ENCODE assay signal across 26 cellular contexts in genomic region chr9:94149696-94150095, GRCh38.
A peak's percentile ranks its signal among the peaks of the same experiment; 100 is the strongest.
DNase-seq lines count a peak whose midpoint lies in the region; ATAC-seq and TF ChIP-seq lines count a peak whose summit lies in the region.
"Had no signal": no experiment of that assay in that cellular context is flagged by ENCODE, and none has a peak within 500 bp of the region (broad histone marks: within the 10 kb centered on the region; RNA-seq: fewer than 3 reads in every experiment).

No MANE protein-coding gene starts in this region.

- peak overlapping the region; percentile 45 for H3K18ac ChIP-seq in neuronal stem cell (ENCODE audit: low read length)

- H3K27ac ChIP-seq in OCI-LY7 (ENCODE audit: low read depth, low read length, poor library complexity, severe bottlenecking) (peak overlapping the region; percentile 46), neuronal stem cell (replicated peaks; ENCODE audit: low read length) (no peak overlapping the region)
- H3K27ac ChIP-seq: 22Rv1, C4-2B, KMS-11, SJSA1 had no signal

- no CpG with 5 or more reads among the region's 6 CpGs for WGBS in neuronal stem cell (ENCODE audit: extremely low coverage in 2 of 2, insufficient read length in 2 of 2, insufficient replicate concordance in 1 of 2), 2 donors

- H3K9me2 ChIP-seq in OCI-LY7 (ENCODE audit: insufficient read depth, low read length) = no peaks in the 10 kb centered on the region

- H4K91ac ChIP-seq in neuronal stem cell (ENCODE audit: low read depth, low read length, poor library complexity) = peak overlapping the region; percentile 6

- H3K27me3 ChIP-seq in neuronal stem cell (ENCODE audit: control insufficient read depth in 3 of 3, insufficient read depth in 3 of 3, low read depth in 1 of 3, low read length in 3 of 3) = peaks cover 0 to 3% (median 0%) of the 10 kb centered on the region in 3 experiments
- H3K27me3 ChIP-seq: SJSA1 had no signal

- H3K9me3 ChIP-seq in OCI-LY7 (ENCODE audit: low read length) = peaks cover 4% of the 10 kb centered on the region; the same call in 1 of the 2 replicates
- H3K9me3 ChIP-seq in neuronal stem cell (replicated peaks in 1 of 2; ENCODE audit: control insufficient read depth in 2 of 2, insufficient read depth in 1 of 2, low read depth in 1 of 2, low read length in 2 of 2) = peaks cover 0 to 3% of the 10 kb centered on the region in 2 donors
- H3K9me3 ChIP-seq: SJSA1 had no signal

- H3K4me1 ChIP-seq in OCI-LY7 (ENCODE audit: insufficient read depth, low read length, poor library complexity, severe bottlenecking) (peaks cover 60% of the 10 kb centered on the region), neuronal stem cell (ENCODE audit: control insufficient read depth in 2 of 2, insufficient read depth in 1 of 2, low read depth in 1 of 2, low read length in 2 of 2) (peaks cover 0 to 6% of the 10 kb centered on the region in 2 donors)
- H3K4me1 ChIP-seq: SJSA1 had no signal

- POLR2A ChIA-PET in OCI-LY7 (lab: Charles Lee) = interaction anchor here (1.1 to 1.2 kb wide), 2 partner anchors 8 to 16 kb away, joined by 3 to 4 read pairs; no protein-coding TSS in a partner anchor
- POLR2A ChIA-PET in T-cell (lab: Charles Lee) = no interaction called here

- peak overlapping the region; percentile 70; the same call in 1 of the 2 replicates for H2AFZ ChIP-seq in OCI-LY7 (ENCODE audit: low read length)
- H2AFZ ChIP-seq in neuronal stem cell (ENCODE audit: low read length) = no peak overlapping the region

- peaks cover 3% of the 10 kb centered on the region for H3K9me3 Mint-ChIP-seq in activated CD8-positive, alpha-beta memory T cell treated with anti-CD3 and anti-CD28 coated beads, Interleukin-2, amount 10 ng/mL, durations not matched to agents 7 days and 5 days (ENCODE audit: low read depth)
- no peaks in the 10 kb centered on the region for H3K9me3 Mint-ChIP-seq in memory B cell
- peaks cover 4 to 6% (median 5%) of the 10 kb centered on the region in 3 donors for H3K9me3 Mint-ChIP-seq in T-cell
- H3K9me3 Mint-ChIP-seq in activated T-helper 17 cell treated with anti-CD3 and anti-CD28 coated beads, Interleukin-2, amount 50 U/mL, for 72 hours = no peaks in the 10 kb centered on the region
- H3K9me3 Mint-ChIP-seq: HFFc6 had no signal

- ATAC-seq in activated CD8-positive, alpha-beta memory T cell treated with anti-CD3 and anti-CD28 coated beads, Interleukin-2, amount 10 ng/mL, durations not matched to agents 7 days and 5 days = no peak
- ATAC-seq in memory B cell (ENCODE audit: low read depth) (peak; percentile 36), T-cell (replicated peaks in 1 of 4) (no peak)
- no peak for ATAC-seq in activated T-helper 17 cell treated with anti-CD3 and anti-CD28 coated beads, Interleukin-2, amount 50 U/mL, for 72 hours (replicated peaks)
- ATAC-seq: Right ventricle myocardium inferior had no signal

- CTCF ChIA-PET in activated CD8-positive, alpha-beta memory T cell treated with anti-CD3 and anti-CD28 coated beads, Interleukin-2, amount 10 ng/mL, durations not matched to agents 7 days and 5 days (lab: Charles Lee) = no interaction called here
- CTCF ChIA-PET in OCI-LY7 (lab: Charles Lee; ENCODE audit: unreplicated experiment) (no interaction called here), T-cell (lab: Charles Lee) (interaction anchor here in 1 of 2 donors (0.6 kb wide), 1 partner anchor 1310 kb away, joined by 4 read pairs; no protein-coding TSS in a partner anchor)

- no peak overlapping the region for H2BK120ac ChIP-seq in neuronal stem cell (ENCODE audit: low read depth, low read length)

- peaks cover 2% of the 10 kb centered on the region for H3K36me3 Mint-ChIP-seq in activated CD8-positive, alpha-beta memory T cell treated with anti-CD3 and anti-CD28 coated beads, Interleukin-2, amount 10 ng/mL, durations not matched to agents 7 days and 5 days
- H3K36me3 Mint-ChIP-seq in memory B cell = peaks cover 3% of the 10 kb centered on the region
- peaks cover 4% of the 10 kb centered on the region for H3K36me3 Mint-ChIP-seq in T-cell
- no peaks in the 10 kb centered on the region for H3K36me3 Mint-ChIP-seq in activated T-helper 17 cell treated with anti-CD3 and anti-CD28 coated beads, Interleukin-2, amount 50 U/mL, for 72 hours (ENCODE audit: low read depth)

- no peak overlapping the region for H3K9ac ChIP-seq in neuronal stem cell (ENCODE audit: low read depth, low read length, poor library complexity)
- H3K9ac ChIP-seq: KMS-11 had no signal

- no TSS peak for BruUV-seq in OCI-LY7 (replicated peaks; lab: Mats Ljungman, UMichigan)

- peaks cover 11% of the 10 kb centered on the region for H3K4me1 Mint-ChIP-seq in activated CD8-positive, alpha-beta memory T cell treated with anti-CD3 and anti-CD28 coated beads, Interleukin-2, amount 10 ng/mL, durations not matched to agents 7 days and 5 days
- H3K4me1 Mint-ChIP-seq in memory B cell = peaks cover 39% of the 10 kb centered on the region
- H3K4me1 Mint-ChIP-seq in T-cell = peaks cover 15 to 26% (median 16%) of the 10 kb centered on the region in 3 donors
- no peaks in the 10 kb centered on the region for H3K4me1 Mint-ChIP-seq in activated T-helper 17 cell treated with anti-CD3 and anti-CD28 coated beads, Interleukin-2, amount 50 U/mL, for 72 hours

- no peak overlapping the region for H2BK5ac ChIP-seq in neuronal stem cell (ENCODE audit: low read length)

- H3K4me3 ChIP-seq in OCI-LY7 (ENCODE audit: low read depth, low read length, poor library complexity, severe bottlenecking) = peak overlapping the region; percentile 17
- H3K4me3 ChIP-seq in neuronal stem cell (ENCODE audit: low read length in 2 of 2) = no peak overlapping the region
- H3K4me3 ChIP-seq: SJSA1 had no signal

- H3K4me2 ChIP-seq in OCI-LY7 (ENCODE audit: low read length) (peak overlapping the region; percentile 59), neuronal stem cell (ENCODE audit: insufficient read depth, low read length, poor library complexity, severe bottlenecking) (no peak overlapping the region)
- H3K4me2 ChIP-seq: KMS-11 had no signal

- no peaks in the 10 kb centered on the region for H4K20me1 ChIP-seq in OCI-LY7 (ENCODE audit: insufficient read depth, low read length)

- H3K23ac ChIP-seq in neuronal stem cell (ENCODE audit: low read depth, low read length, poor library complexity) = no peak overlapping the region

- H3K27me3 Mint-ChIP-seq in activated CD8-positive, alpha-beta memory T cell treated with anti-CD3 and anti-CD28 coated beads, Interleukin-2, amount 10 ng/mL, durations not matched to agents 7 days and 5 days = no peaks in the 10 kb centered on the region
- no peaks in the 10 kb centered on the region for H3K27me3 Mint-ChIP-seq in memory B cell
- H3K27me3 Mint-ChIP-seq in T-cell = peaks cover 0 to 4% of the 10 kb centered on the region in 2 donors
- H3K27me3 Mint-ChIP-seq in activated T-helper 17 cell treated with anti-CD3 and anti-CD28 coated beads, Interleukin-2, amount 50 U/mL, for 72 hours = no peaks in the 10 kb centered on the region

- TF ChIP-seq CTCF in OCI-LY7 (conservative IDR thresholded peaks at IDR 0.05; ENCODE audit: low read length) = no peak

- intact Hi-C loops in OCI-LY7 (cut with micrococcal nuclease; ENCODE audit: unreplicated experiment) = loop anchor here (10.0 kb wide), 1 partner anchor 65 kb away; no protein-coding TSS in a partner anchor
- intact Hi-C loops in posterior cingulate gyrus (cut with DNase I) = no loop called here

- H3K36me3 ChIP-seq in OCI-LY7 (ENCODE audit: insufficient read depth, low read length) (no peaks in the 10 kb centered on the region), neuronal stem cell (replicated peaks in 1 of 2; ENCODE audit: control insufficient read depth in 2 of 2, insufficient read depth in 2 of 2, low read length in 2 of 2) (no peaks in the 10 kb centered on the region)
- H3K36me3 ChIP-seq: SJSA1 had no signal

- peak; percentile 30 for DNase-seq in activated CD8-positive, alpha-beta memory T cell treated with anti-CD3 and anti-CD28 coated beads for 24 hours
- no peak for DNase-seq in activated CD8-positive, alpha-beta memory T cell treated with anti-CD3 and anti-CD28 coated beads, Interleukin-2, amount 10 ng/mL, durations not matched to agents 7 days and 5 days
- DNase-seq in OCI-LY7 (ENCODE audit: low spot score) = peak; percentile 87
- DNase-seq in memory B cell (ENCODE audit: low spot score in 2 of 2) = no peak
- no peak for DNase-seq in neuronal stem cell (ENCODE audit: low spot score)
- DNase-seq in T-cell = no peak
- DNase-seq in posterior cingulate gyrus = no peak
- DNase-seq: ACHN; CD8-positive, alpha-beta memory T cell; GDM1; H9; HFFc6; MV-4-11; NCI-H1105 treated with DMSO at 0.1 percent for 48 hours; NCI-H1694; NCI-H2081; NCI-H2171 treated with DMSO at 0.1 percent for 48 hours; NCI-H524 treated with DMSO at 0.1 percent for 48 hours; NCI-H82; OCI-M1 had no signal

- no peak overlapping the region for H4K8ac ChIP-seq in neuronal stem cell (ENCODE audit: low read depth, low read length)

- H3K14ac ChIP-seq in neuronal stem cell (ENCODE audit: low read length) = no peak overlapping the region

- no peak overlapping the region for H2BK15ac ChIP-seq in neuronal stem cell (ENCODE audit: low read length)

- no peaks in the 10 kb centered on the region for H3K79me2 ChIP-seq in OCI-LY7 (ENCODE audit: insufficient read depth, low read depth, low read length)

- H3K4ac ChIP-seq in neuronal stem cell (ENCODE audit: low read length) = no peak overlapping the region

- no peak overlapping the region for H3K27ac Mint-ChIP-seq in activated CD8-positive, alpha-beta memory T cell treated with anti-CD3 and anti-CD28 coated beads, Interleukin-2, amount 10 ng/mL, durations not matched to agents 7 days and 5 days
- H3K27ac Mint-ChIP-seq in memory B cell (peak overlapping the region; percentile 52), T-cell (no peak overlapping the region)
- H3K27ac Mint-ChIP-seq in activated T-helper 17 cell treated with anti-CD3 and anti-CD28 coated beads, Interleukin-2, amount 50 U/mL, for 72 hours = no peak overlapping the region
- H3K27ac Mint-ChIP-seq: HFFc6 had no signal

- no peaks in the 10 kb centered on the region for H3K79me1 ChIP-seq in neuronal stem cell (ENCODE audit: low read depth, low read length)

- no peak overlapping the region for H2BK12ac ChIP-seq in neuronal stem cell (ENCODE audit: low read length)

- H3K4me3 Mint-ChIP-seq in activated CD8-positive, alpha-beta memory T cell treated with anti-CD3 and anti-CD28 coated beads, Interleukin-2, amount 10 ng/mL, durations not matched to agents 7 days and 5 days = no peak overlapping the region
- H3K4me3 Mint-ChIP-seq in memory B cell (peak overlapping the region; percentile 33), T-cell (no peak overlapping the region)
- no peak overlapping the region for H3K4me3 Mint-ChIP-seq in activated T-helper 17 cell treated with anti-CD3 and anti-CD28 coated beads, Interleukin-2, amount 50 U/mL, for 72 hours
- H3K4me3 Mint-ChIP-seq: CD8-positive, alpha-beta memory T cell; H9; HFFc6 had no signal

- no peak overlapping the region for H2AK5ac ChIP-seq in neuronal stem cell (ENCODE audit: low read depth, low read length)

Comparison
In these comparisons a context has a peak if more than half of its experiments do, and no peak if none do; other contexts are left out.
1. DNase-seq: peak in activated CD8-positive, alpha-beta memory T cell treated with anti-CD3 and anti-CD28 coated beads for 24 hours (single experiment) and OCI-LY7 (single experiment); none in activated CD8-positive, alpha-beta memory T cell treated with anti-CD3 and anti-CD28 coated beads, Interleukin-2, amount 10 ng/mL, durations not matched to agents 7 days and 5 days (single experiment), memory B cell (0 of 2), neuronal stem cell (single experiment), T-cell (0 of 34) and posterior cingulate gyrus (0 of 10).